8 cellular contexts compared by ENCODE assay signal in the genomic region with DNA sequence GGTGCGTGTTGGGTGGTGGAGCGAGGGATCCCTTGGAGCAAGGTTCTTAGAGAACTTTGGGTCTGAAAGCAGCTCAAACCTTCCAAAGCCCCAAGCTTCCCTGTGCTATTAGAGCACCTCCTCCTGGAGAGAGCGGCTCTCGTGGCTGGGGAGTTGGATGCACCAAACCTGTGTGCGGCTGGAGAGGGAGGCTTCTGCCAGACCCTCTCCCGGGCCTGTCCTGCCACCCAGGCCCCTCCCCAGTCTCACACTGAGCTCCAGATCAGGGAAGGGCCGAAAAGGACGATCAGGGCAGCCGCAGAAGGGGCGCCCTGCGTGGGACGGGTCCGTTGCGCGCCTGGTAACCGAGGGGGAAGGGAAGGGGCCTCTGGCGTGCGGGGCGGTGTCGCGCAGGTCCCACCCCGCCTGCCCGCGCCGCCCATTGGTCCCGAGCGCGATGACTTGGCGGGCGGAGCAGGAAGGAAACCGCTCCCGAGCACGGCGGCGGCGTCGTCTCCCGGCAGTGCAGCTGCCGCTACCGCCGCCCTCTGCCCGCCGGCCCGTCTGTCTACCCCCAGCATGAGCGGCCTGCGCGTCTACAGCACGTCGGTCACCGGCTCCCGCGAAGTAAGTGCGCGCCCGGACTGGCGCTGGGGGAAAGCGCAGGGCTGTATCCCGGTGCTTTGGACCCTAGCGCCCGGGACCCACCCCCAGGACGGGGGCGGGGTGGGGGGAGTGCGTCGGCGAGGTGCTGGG. TPM values are rescaled to one million over a fixed set of nuclear protein-coding genes. Genes with fewer than 3 reads are reported as not detected.
DNase-seq lines count a peak whose midpoint lies in the region; ATAC-seq and TF ChIP-seq lines count a peak whose summit lies in the region.

SH3BGRL3 (plus strand) TSS at position 489 of the 735 bp plus-strand sequence; CDS start at position 559, 70 bp downstream.

- peak within 1 kb of the TSS; percentile 77 for H3K4me3 ChIP-seq in kidney epithelial cell (ENCODE audit: low read depth, low read length)

- DNase-seq in 8988T (peak; percentile 91), NCI-H345 treated with DMSO at 0.1 percent for 48 hours (lab: John Stamatoyannopoulos, UW; ENCODE audit: unreplicated experiment) (peak; percentile 66), cerebellar cortex (ENCODE audit: low spot score) (peak; percentile 77), kidney epithelial cell (ENCODE audit: low read depth) (no peak)
- DNase-seq in activated CD4-positive, alpha-beta T cell treated with anti-CD3 and anti-CD28 coated beads for 1 hour = peak; percentile 77
- peak; percentile 92 for DNase-seq in stimulated activated CD4-positive, alpha-beta T cell treated with anti-CD3 and anti-CD28 coated beads, Interleukin-15, amount 100 ng/mL, for 24 hours

- peak; percentile 67 for TF ChIP-seq CTCF in kidney epithelial cell (IDR thresholded peaks at IDR 0.05; ENCODE audit: insufficient read depth, low read length, poor library complexity, severe bottlenecking)

- peak; percentile 55 for ATAC-seq in GM18502 (IDR thresholded peaks at IDR 0.05; ENCODE audit: poor library complexity, unreplicated experiment)
- peak; percentile 57 for ATAC-seq in HG03039 (IDR thresholded peaks at IDR 0.05; ENCODE audit: unreplicated experiment)

- H3K36me3 ChIP-seq in kidney epithelial cell (ENCODE audit: control insufficient read depth, insufficient read depth, low read length) = no peaks in the 10 kb centered on the region

- H3K27me3 ChIP-seq in kidney epithelial cell (ENCODE audit: control insufficient read depth, insufficient read depth, low read length) = no peaks in the 10 kb centered on the region

RNA-seq across cellular contexts. Expression of gene SH3BGRL3, which starts in this region (rescaled TPM):
- total RNA-seq in kidney epithelial cell = 113 and 133 TPM in 2 replicates
